ENCODE assay signal across 21 cellular contexts in the genomic region with DNA sequence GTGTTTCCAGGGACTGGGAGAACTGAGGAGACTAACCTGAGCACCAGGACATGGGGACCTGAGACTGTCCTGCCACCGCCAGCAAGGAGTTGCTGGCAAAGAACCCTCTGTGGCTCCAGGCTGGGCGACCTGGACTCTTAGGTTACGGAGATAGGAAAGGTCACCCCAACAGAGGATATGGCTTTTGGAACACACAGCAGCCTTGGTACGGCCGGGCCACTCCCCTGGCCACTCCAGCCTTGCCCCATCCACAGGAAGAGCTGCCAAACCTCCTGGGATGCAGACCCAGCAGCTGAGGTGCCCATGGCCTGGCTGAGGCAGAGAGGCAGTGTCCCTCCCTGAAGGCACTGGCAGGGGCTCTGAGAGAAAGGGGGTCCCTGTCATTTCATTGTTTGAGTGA.
"Had no signal": no experiment of that assay in that cellular context is flagged by ENCODE, and none has a peak within 500 bp of the region (broad histone marks: within the 10 kb centered on the region; RNA-seq: fewer than 3 reads in every experiment).

No MANE protein-coding gene starts in this region.

- H3K27ac ChIP-seq: esophagus squamous epithelium, ovary, right lobe of liver, testis, tibial nerve, upper lobe of left lung had no signal

- H3K4me3 ChIP-seq: esophagus squamous epithelium, ovary, right lobe of liver, smooth muscle cell, testis, tibial nerve, upper lobe of left lung had no signal

- H3K4me1 ChIP-seq: right lobe of liver, testis, tibial nerve had no signal

- H3K4me2 ChIP-seq: smooth muscle cell had no signal

- H3K27me3 ChIP-seq: ovary, right lobe of liver, testis, tibial nerve, upper lobe of left lung had no signal

- H3K9me3 ChIP-seq: ovary, right lobe of liver, testis, upper lobe of left lung had no signal

- ATAC-seq: effector memory CD8-positive, alpha-beta T cell; left lobe of liver; naive thymus-derived CD8-positive, alpha-beta T cell; right lobe of liver; stimulated activated memory B cell treated with anti-CD40 and anti-IgM and Interleukin-4, amounts not matched to agents 10 μg/mL and 1 μg/mL and 100 μg/mL, for 72 hours; stimulated activated naive CD8-positive, alpha-beta T cell treated with anti-CD3 and anti-CD28 coated beads, Interleukin-15, Interleukin-2, amounts not matched to agents 100 U/mL and 50 U/mL, for 24 hours had no signal

- H3K36me3 ChIP-seq: esophagus squamous epithelium, ovary, right lobe of liver, tibial nerve, upper lobe of left lung had no signal

- DNase-seq: cortex of kidney; effector memory CD8-positive, alpha-beta T cell; erythroblast; esophagus squamous epithelium; hypothalamus; mammary epithelial cell; nephron progenitor cell; occipital lobe; ovary; right lobe of liver; stimulated activated CD4-positive, alpha-beta T cell treated with anti-CD3 and anti-CD28 coated beads, Interleukin-2, amount 100 ng/mL, for 24 hours; stimulated activated CD4-positive, alpha-beta T cell treated with anti-CD3 and anti-CD28 coated beads, Interleukin-4, amount 100 ng/mL, for 24 hours; stimulated activated naive CD8-positive, alpha-beta T cell treated with anti-CD3 and anti-CD28 coated beads, Interleukin-15, Interleukin-2, amounts not matched to agents 100 U/mL and 50 U/mL, for 24 hours; substantia nigra; testis; upper lobe of left lung had no signal
